14 cellular contexts compared by ENCODE assay signal in the genomic region with DNA sequence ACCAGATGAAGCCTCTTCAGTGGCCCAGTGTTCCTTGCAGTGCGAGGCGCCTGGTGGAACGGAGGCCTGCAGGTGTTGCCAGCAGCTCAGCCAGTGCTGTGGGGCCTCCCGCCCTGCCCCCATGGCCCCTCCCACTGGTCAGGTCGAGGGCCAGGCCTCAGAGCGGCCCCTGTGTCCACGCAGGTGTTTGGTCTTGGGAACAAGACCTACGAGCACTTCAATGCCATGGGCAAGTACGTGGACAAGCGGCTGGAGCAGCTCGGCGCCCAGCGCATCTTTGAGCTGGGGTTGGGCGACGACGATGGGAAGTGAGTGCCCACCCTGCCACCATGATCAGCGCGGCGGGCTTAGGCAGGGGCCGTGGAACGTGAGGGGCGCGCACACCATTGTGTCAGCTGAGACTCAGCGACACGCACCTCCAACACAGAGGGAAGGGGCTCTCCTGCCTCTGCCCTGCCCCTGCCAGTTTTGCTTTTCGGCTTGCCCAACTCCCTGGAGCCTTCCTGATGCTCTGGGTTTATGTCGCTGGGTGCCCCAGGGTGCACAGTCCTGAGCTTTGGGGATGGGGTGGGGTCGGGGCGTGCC. TPM values are rescaled to one million over a fixed set of nuclear protein-coding genes. Genes with fewer than 3 reads are reported as not detected.
DNase-seq lines count a peak whose midpoint lies in the region; ATAC-seq and TF ChIP-seq lines count a peak whose summit lies in the region.
"Had no signal": no experiment of that assay in that cellular context is flagged by ENCODE, and none has a peak within 500 bp of the region (broad histone marks: within the 10 kb centered on the region; RNA-seq: fewer than 3 reads in every experiment).

No MANE protein-coding gene starts in this region.

- H3K9me3 ChIP-seq in duodenal mucosa (ENCODE audit: control insufficient read depth in 1 of 2, low read length in 2 of 2) (no peaks in the 10 kb centered on the region), mucosa of descending colon (no peaks in the 10 kb centered on the region), stomach (no peaks in the 10 kb centered on the region)
- H3K9me3 ChIP-seq: BLaER1 treated with 17β-estradiol and CSF1 and Interleukin-3, amounts not matched to agents 10 nM and 100 nM had no signal

- H3K36me3 ChIP-seq in duodenal mucosa (ENCODE audit: control insufficient read depth in 1 of 2, insufficient read depth in 2 of 2, low read length in 2 of 2) (peaks cover 33 to 68% of the 10 kb centered on the region in 2 donors), mucosa of descending colon (ENCODE audit: low read depth) (peaks cover 5% of the 10 kb centered on the region), stomach (peaks cover 57 to 87% (median 75%) of the 10 kb centered on the region in 4 donors)

- peaks cover 22 to 31% of the 10 kb centered on the region in 2 donors for H3K4me1 ChIP-seq in duodenal mucosa (ENCODE audit: control insufficient read depth in 1 of 2, insufficient read depth in 2 of 2, low read length in 2 of 2)
- H3K4me1 ChIP-seq in mucosa of descending colon (ENCODE audit: low read depth): peaks cover 18% of the 10 kb centered on the region
- peaks cover 7 to 33% (median 14%) of the 10 kb centered on the region in 4 donors for H3K4me1 ChIP-seq in stomach

- H3K27ac ChIP-seq in duodenal mucosa (ENCODE audit: low read depth, low read length): peak overlapping the region; percentile 66
- H3K27ac ChIP-seq in stomach: peak overlapping the region in 3 of 5 donors; percentile 17 to 38 (median 33)
- H3K27ac ChIP-seq: BLaER1 treated with 17β-estradiol and CSF1 and Interleukin-3, amounts not matched to agents 10 nM and 100 nM had no signal

- TF ChIP-seq POLR2A in stomach (IDR thresholded peaks at IDR 0.05): no peak

- H3K9ac ChIP-seq in duodenal mucosa (ENCODE audit: low read depth in 1 of 2, low read length in 2 of 2): peak overlapping the region; percentile 30 to 68
- H3K9ac ChIP-seq: BLaER1 treated with 17β-estradiol and CSF1 and Interleukin-3, amounts not matched to agents 10 nM and 100 nM had no signal

- DNase-seq in Right ventricle myocardium inferior (ENCODE audit: missing footprints) (peak; percentile 67), cardiac septum (ENCODE audit: low spot score) (no peak), mucosa of descending colon (peak in 1 of 3 donors; percentile 54), stomach (no peak), NCI-H2029 (lab: John Stamatoyannopoulos, UW) (no peak), NK-92 (lab: John Stamatoyannopoulos, UW; ENCODE audit: unreplicated experiment) (no peak)
- DNase-seq: 8988T, HFFc6, NCI-H1417, NCI-H2029 treated with DMSO at 0.1 percent for 48 hours, NCI-H510A treated with DMSO at 0.1 percent for 48 hours had no signal

- ATAC-seq in Right ventricle myocardium inferior (no peak), mucosa of descending colon (peak; percentile 2), HG02840 (IDR thresholded peaks at IDR 0.05; ENCODE audit: low FRiP score, unreplicated experiment) (no peak)

- intact Hi-C loops in Right ventricle myocardium inferior (cut with DNase I): no loop called here
- intact Hi-C loops in cardiac septum (cut with DNase I): no loop called here
- intact Hi-C loops in mucosa of descending colon (cut with DNase I, micrococcal nuclease): no loop called here
- intact Hi-C loops in stomach (cut with DNase I; ENCODE audit: low total_unique reads): no loop called here

- H3K27me3 ChIP-seq in duodenal mucosa (ENCODE audit: control insufficient read depth in 1 of 2, insufficient read depth in 2 of 2, low read length in 2 of 2): no peaks in the 10 kb centered on the region
- no peaks in the 10 kb centered on the region for H3K27me3 ChIP-seq in stomach
- H3K27me3 ChIP-seq: BLaER1 treated with 17β-estradiol and CSF1 and Interleukin-3, amounts not matched to agents 10 nM and 100 nM had no signal

- WGBS in stomach, 5 donors: 80 to 89% (median 85%) methylated on average over 23 to 29 of the region's 29 CpGs

- no peak for TF ChIP-seq EP300 in stomach (IDR thresholded peaks at IDR 0.05)

- H3K4me3 ChIP-seq in duodenal mucosa (ENCODE audit: low read depth in 1 of 2, low read length in 2 of 2): peak overlapping the region; percentile 34 to 63
- H3K4me3 ChIP-seq in mucosa of descending colon: no peak overlapping the region
- no peak overlapping the region for H3K4me3 ChIP-seq in stomach
- H3K4me3 ChIP-seq: BLaER1 treated with 17β-estradiol and CSF1 and Interleukin-3, amounts not matched to agents 10 nM and 100 nM had no signal

- no peak for TF ChIP-seq CTCF in mucosa of descending colon (IDR thresholded peaks at IDR 0.05)
- TF ChIP-seq CTCF in stomach (IDR thresholded peaks at IDR 0.05): no peak

RNA-seq across cellular contexts. Expression of gene TMEM120A, which starts 13.4 kb away (rescaled TPM):
- total RNA-seq in Right ventricle myocardium inferior (109 TPM), cardiac septum (138 TPM), mucosa of descending colon (100 to 1,000 TPM in 1 of 3 donors, 10 to 100 TPM in 2; 75.6 to 138 (median 88.4) TPM), stomach (10 to 100 TPM in 4 of 5 donors, 1 to 10 TPM in 1; 4.1 to 75.3 (median 24.2) TPM)
- 10 to 100 TPM; 53.6 to 78.6 (median 68.3) TPM for polyA plus RNA-seq in stomach

Comparison
In these comparisons a context has a peak if more than half of its experiments do, and no peak if none do; other contexts are left out.
1. H3K4me3 ChIP-seq: peak in duodenal mucosa (2 of 2); none in mucosa of descending colon (single experiment) and stomach (0 of 4).